ENCODE assay signal across 8 cellular contexts in the genomic region with DNA sequence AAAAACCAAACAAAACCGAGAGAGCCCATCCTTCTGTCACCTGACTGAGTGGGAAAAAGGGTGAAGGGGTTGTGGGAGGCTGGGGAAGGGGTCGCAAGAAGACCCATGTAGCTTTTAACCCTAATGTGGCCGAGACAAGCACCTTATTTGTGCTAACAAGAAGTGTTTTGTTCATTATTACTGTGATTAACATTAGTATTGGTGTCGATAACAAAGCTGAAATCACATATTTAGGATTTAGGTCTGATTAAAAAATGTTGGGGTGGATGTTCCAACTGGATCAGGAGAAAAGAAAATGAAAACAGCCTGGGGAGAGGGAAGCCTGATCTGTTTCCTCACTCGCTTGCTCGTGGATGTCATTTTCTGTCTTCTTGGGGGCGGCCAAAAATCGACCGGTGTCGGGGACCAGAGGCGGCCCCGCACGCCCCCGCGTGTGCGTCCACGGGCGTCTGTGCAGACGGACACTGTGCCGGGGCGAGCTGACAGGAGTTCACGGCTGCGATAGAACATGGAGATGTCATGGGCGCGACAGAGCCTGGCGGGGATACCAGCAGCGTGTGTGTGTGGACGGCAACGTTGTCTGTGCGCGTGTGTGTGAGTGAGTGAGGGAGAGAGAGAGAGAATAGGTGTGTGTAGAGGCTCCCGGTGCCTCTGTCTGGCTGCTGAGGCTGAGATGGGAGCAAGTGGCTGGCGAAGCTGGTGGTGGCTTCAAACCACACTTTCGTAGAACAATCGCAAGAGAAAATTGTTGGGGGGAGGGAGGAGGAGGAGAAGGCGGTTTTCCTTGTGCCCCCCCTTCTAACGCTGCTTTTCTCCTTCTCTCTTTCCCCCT. TPM values are rescaled to one million over a fixed set of nuclear protein-coding genes. Genes with fewer than 3 reads are reported as not detected.
DNase-seq lines count a peak whose midpoint lies in the region; ATAC-seq and TF ChIP-seq lines count a peak whose summit lies in the region.

No MANE protein-coding gene starts in this region.

- ATAC-seq in stimulated activated naive CD8-positive, alpha-beta T cell treated with anti-CD3 and anti-CD28 coated beads, Interleukin-15, Interleukin-2, amounts not matched to agents 100 U/mL and 50 U/mL, for 24 hours, result peak; percentile 51
- ATAC-seq in HG03045 (IDR thresholded peaks at IDR 0.05; ENCODE audit: unreplicated experiment) (no peak), omental fat pad (ENCODE audit: low FRiP score) (no peak)

- no peaks in the 10 kb centered on the region for H3K36me3 ChIP-seq in right atrium auricular region

- DNase-seq in NCI-H1417 (lab: John Stamatoyannopoulos, UW) (peak; percentile 29 to 77 (median 74)), NCI-H1417 treated with DMSO at 0.1 percent for 48 hours (lab: John Stamatoyannopoulos, UW) (no peak), right atrium auricular region (ENCODE audit: low spot score) (no peak), omental fat pad (ENCODE audit: low spot score) (no peak), GM10248 (ENCODE audit: extremely low spot score) (no peak)
- DNase-seq in stimulated activated naive CD8-positive, alpha-beta T cell treated with anti-CD3 and anti-CD28 coated beads, Interleukin-15, Interleukin-2, amounts not matched to agents 100 U/mL and 50 U/mL, for 24 hours, result no peak

- TF ChIP-seq CTCF in WI38 (IDR thresholded peaks at IDR 0.05; ENCODE audit: low read depth, low read length) (no peak), right atrium auricular region (IDR thresholded peaks at IDR 0.05) (no peak), omental fat pad (IDR thresholded peaks at IDR 0.05) (no peak), GM10248 (IDR thresholded peaks at IDR 0.05; ENCODE audit: control extremely low read depth, extremely low read depth, low read depth, missing control alignments) (no peak)

- POLR2A ChIA-PET in GM10248 (lab: Yijun Ruan, JAX), result no interaction called here

- H3K4me3 ChIP-seq in WI38 (ENCODE audit: low read depth, low read length) (peak overlapping the region; percentile 64), right atrium auricular region (peak overlapping the region; percentile 25 to 50)

- peaks cover 0 to 87% of the 10 kb centered on the region in 2 donors for H3K4me1 ChIP-seq in right atrium auricular region

- H3K27ac ChIP-seq in right atrium auricular region, result peak overlapping the region; percentile 93 to 98

- CTCF ChIA-PET in GM10248 (lab: Yijun Ruan, JAX), result interaction anchor here (1.1 to 1.4 kb wide), 2 partner anchors 9 to 37 kb away, joined by 3 to 5 read pairs; no protein-coding TSS in a partner anchor

- H3K27me3 ChIP-seq in right atrium auricular region, result no peaks in the 10 kb centered on the region

- no peaks in the 10 kb centered on the region for H3K9me3 ChIP-seq in right atrium auricular region

RNA-seq across cellular contexts. Expression of a gene that starts 29.1 kb away (rescaled TPM):
- total RNA-seq in right atrium auricular region, result 10 to 100 TPM; 56.5 to 69.8 TPM
- 10 to 100 TPM; 39.5 to 53.1 (median 43.0) TPM for total RNA-seq in omental fat pad

RNA-seq across cellular contexts. Expression of a gene that starts 55.0 kb away (rescaled TPM):
- total RNA-seq in right atrium auricular region (10 to 100 TPM in 1 of 2 donors, 1 to 10 TPM in 1; 2.9 to 10.7 TPM), omental fat pad (under 1 TPM in 1 of 4 donors, not detected in 3; 0.56 TPM)

Comparison
In these comparisons a context has a peak if more than half of its experiments do, and no peak if none do; other contexts are left out.
1. DNase-seq: peak in NCI-H1417 (3 of 3); none in NCI-H1417 treated with DMSO at 0.1 percent for 48 hours (single experiment), right atrium auricular region (single experiment), stimulated activated naive CD8-positive, alpha-beta T cell treated with anti-CD3 and anti-CD28 coated beads, Interleukin-15, Interleukin-2, amounts not matched to agents 100 U/mL and 50 U/mL, for 24 hours (single experiment), omental fat pad (single experiment) and GM10248 (single experiment).